In the genomic region with DNA sequence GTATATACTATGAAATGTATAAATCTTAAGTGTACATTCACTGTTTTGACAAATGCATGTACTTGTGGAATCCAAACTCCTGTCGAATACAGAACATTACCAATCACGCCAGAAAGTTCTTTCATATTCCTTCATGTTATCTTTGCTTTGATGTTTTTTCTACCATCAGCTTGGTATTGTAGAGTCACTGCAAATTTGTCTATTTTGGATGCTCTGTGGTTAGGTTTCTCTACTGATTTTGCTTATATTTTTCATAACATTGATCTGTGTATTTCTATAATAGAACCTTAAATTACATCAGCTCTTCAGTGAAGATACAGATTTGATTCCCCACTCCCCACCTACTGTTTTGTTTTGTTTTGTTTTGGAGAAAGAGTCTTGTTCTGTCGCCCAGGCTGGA, we compare ENCODE assay signal across 29 cellular contexts.
"Had no signal": no experiment of that assay in that cellular context is flagged by ENCODE, and none has a peak within 500 bp of the region (broad histone marks: within the 10 kb centered on the region; RNA-seq: fewer than 3 reads in every experiment).

No MANE protein-coding gene starts in this region.

- FAIRE-seq: colon, endometrium, endothelial cell of umbilical vein, frontal cortex had no signal

- H3K4me1 ChIP-seq: colonic mucosa, foreskin keratinocyte had no signal

- H3K27me3 ChIP-seq: colonic mucosa, dorsolateral prefrontal cortex, esophagus muscularis mucosa, esophagus squamous epithelium, foreskin keratinocyte, gastrocnemius medialis, gastroesophageal sphincter, heart left ventricle, heart right ventricle had no signal

- DNase-seq: colonic mucosa; cortex of kidney; dermis blood vessel endothelial cell; dorsolateral prefrontal cortex; effector CD4-positive, alpha-beta T cell; effector CD8-positive, alpha-beta T cell; effector memory CD4-positive, alpha-beta T cell; effector memory CD8-positive, alpha-beta T cell; endodermal cell; erythroblast; esophagus squamous epithelium; foreskin fibroblast; foreskin keratinocyte; foreskin melanocyte; gastrocnemius medialis; glutamatergic neuron; head of caudate nucleus; heart left ventricle; heart right ventricle had no signal

- H3K9me3 ChIP-seq: colonic mucosa, esophagus muscularis mucosa, esophagus squamous epithelium, gastrocnemius medialis, gastroesophageal sphincter, heart left ventricle, heart right ventricle had no signal

- H3K4me3 Mint-ChIP-seq: dendritic cell treated with granulocyte-macrophage colony-stimulating factor and Interleukin-4, amounts not matched to agents 40 ng/mL and 50 ng/mL, for 4 days; effector memory CD8-positive, alpha-beta T cell; endodermal cell had no signal

- ATAC-seq: effector memory CD8-positive, alpha-beta T cell; esophagus mucosa; foreskin keratinocyte; gastrocnemius medialis; gastroesophageal sphincter; heart left ventricle; heart right ventricle had no signal

- H3K4me3 ChIP-seq: colonic mucosa, coronary artery, dorsolateral prefrontal cortex, esophagus muscularis mucosa, esophagus squamous epithelium, gastrocnemius medialis, gastroesophageal sphincter, heart left ventricle, heart right ventricle had no signal

- H3K27ac ChIP-seq: colonic mucosa, coronary artery, dorsolateral prefrontal cortex, epithelial cell of prostate, esophagus muscularis mucosa, esophagus squamous epithelium, foreskin keratinocyte, gastrocnemius medialis, gastroesophageal sphincter, heart left ventricle, heart right ventricle had no signal

- H3K27ac Mint-ChIP-seq: dendritic cell treated with granulocyte-macrophage colony-stimulating factor and Interleukin-4, amounts not matched to agents 40 ng/mL and 50 ng/mL, for 4 days; effector memory CD8-positive, alpha-beta T cell; endodermal cell had no signal

- H3K9me3 Mint-ChIP-seq: dendritic cell treated with granulocyte-macrophage colony-stimulating factor and Interleukin-4, amounts not matched to agents 40 ng/mL and 50 ng/mL, for 4 days; effector memory CD8-positive, alpha-beta T cell; endodermal cell had no signal

- H3K36me3 ChIP-seq: colonic mucosa, gastrocnemius medialis had no signal

- H3K27me3 Mint-ChIP-seq: dendritic cell treated with granulocyte-macrophage colony-stimulating factor and Interleukin-4, amounts not matched to agents 40 ng/mL and 50 ng/mL, for 4 days; effector memory CD8-positive, alpha-beta T cell had no signal
